Comparison of ENCODE assay signal across 8 cellular contexts in genomic region chr2:127407661-127408003, GRCh38. TPM values are rescaled to one million over a fixed set of nuclear protein-coding genes. Genes with fewer than 3 reads are reported as not detected.
DNase-seq lines count a peak whose midpoint lies in the region; ATAC-seq and TF ChIP-seq lines count a peak whose summit lies in the region.

No MANE protein-coding gene starts in this region.

- H2AFZ ChIP-seq in PC-9, result no peak overlapping the region

- BruUV-seq in PC-9 (replicated peaks; lab: Mats Ljungman, UMichigan), result no TSS peak

- no peaks in the 10 kb centered on the region for H3K9me3 ChIP-seq in PC-9 (ENCODE audit: insufficient read depth, low read depth)
- H3K9me3 ChIP-seq in BE2C, result no peaks in the 10 kb centered on the region

- H3K36me3 ChIP-seq in PC-9 (ENCODE audit: low read depth), result no peaks in the 10 kb centered on the region
- no peaks in the 10 kb centered on the region for H3K36me3 ChIP-seq in BE2C

- peaks cover 48% of the 10 kb centered on the region for H3K4me1 ChIP-seq in PC-9 (replicated peaks; ENCODE audit: insufficient read depth)
- H3K4me1 ChIP-seq in BE2C, result peaks cover 4% of the 10 kb centered on the region

- CTCF ChIA-PET in PC-9 (lab: Charles Lee), result no interaction called here

- peaks cover 42% of the 10 kb centered on the region for H3F3A ChIP-seq in PC-9 (ENCODE audit: insufficient read depth, low read depth)

- peak; percentile 33 to 46 for ATAC-seq in activated CD4-positive, CD25-positive, alpha-beta regulatory T cell treated with anti-CD3 and anti-CD28 coated beads, Interleukin-2, amount 50 U/mL, for 24 hours

- peak overlapping the region; percentile 65; the same call in 1 of the 2 replicates for H3K4me3 ChIP-seq in PC-9
- no peak overlapping the region for H3K4me3 ChIP-seq in fibroblast of mammary gland (ENCODE audit: control insufficient read depth, low read depth, low read length)
- no peak overlapping the region for H3K4me3 ChIP-seq in lower leg skin (ENCODE audit: low read depth, poor library complexity, severe bottlenecking)
- H3K4me3 ChIP-seq in BE2C (ENCODE audit: low read depth, low read length), result no peak overlapping the region

- TF ChIP-seq CTCF in PC-9 (conservative IDR thresholded peaks at IDR 0.05) (no peak), fibroblast of mammary gland (conservative IDR thresholded peaks at IDR 0.05; ENCODE audit: control insufficient read depth, insufficient read depth, low read depth, low read length) (no peak), lower leg skin (IDR thresholded peaks at IDR 0.05) (no peak), BE2C (IDR thresholded peaks at IDR 0.05; ENCODE audit: low read depth, low read length) (no peak)

- H3K4me2 ChIP-seq in PC-9, result peak overlapping the region; percentile 50

- H3K27me3 ChIP-seq in PC-9 (ENCODE audit: insufficient read depth, low read depth) (no peaks in the 10 kb centered on the region), BE2C (no peaks in the 10 kb centered on the region)

- no peak for TF ChIP-seq POLR2A in lower leg skin (IDR thresholded peaks at IDR 0.05)

- no peaks in the 10 kb centered on the region for H4K20me1 ChIP-seq in PC-9 (ENCODE audit: insufficient read depth)

- no peak overlapping the region for H3K27ac ChIP-seq in PC-9

- POLR2A ChIA-PET in PC-9 (lab: Charles Lee; ENCODE audit: unreplicated experiment), result no interaction called here

- no peak for DNase-seq in activated CD4-positive, CD25-positive, alpha-beta regulatory T cell (lab: John Stamatoyannopoulos, UW)
- no peak for DNase-seq in PC-9
- peak; percentile 34 for DNase-seq in fibroblast of mammary gland (ENCODE audit: low read depth)
- DNase-seq in retina, result peak; percentile 49
- DNase-seq in lower leg skin (ENCODE audit: low spot score in 2 of 2), result no peak
- no peak for DNase-seq in BE2C
- DNase-seq in posterior cingulate gyrus, result no peak

- WGBS in lower leg skin, 2 donors, result 0 to 2% methylated on average over 5 of the region's 6 CpGs

- no peaks in the 10 kb centered on the region for H3K79me2 ChIP-seq in PC-9 (ENCODE audit: low read depth)

- intact Hi-C loops in PC-9 (cut with micrococcal nuclease; ENCODE audit: unreplicated experiment), result loop anchor here (2.0 to 10.0 kb wide), 2 partner anchors 21 to 343 kb away; partner anchors contain the start of gene MAP3K2
- intact Hi-C loops in lower leg skin (cut with DNase I; ENCODE audit: low total_unique reads), result no loop called here
- intact Hi-C loops in posterior cingulate gyrus (cut with DNase I), result loop anchor here (2.0 kb wide), 1 partner anchor 19 kb away; no protein-coding TSS in a partner anchor

- H3K9me2 ChIP-seq in PC-9 (ENCODE audit: insufficient read depth), result no peaks in the 10 kb centered on the region

RNA-seq across cellular contexts. Expression of gene PROC, which starts 10.6 kb away (rescaled TPM):
- total RNA-seq in PC-9 (2021) (5.8 and 6.1 TPM in 2 replicates), lower leg skin (not detected)
- not detected for polyA plus RNA-seq in BE2C (2012; ENCODE audit: insufficient read depth, insufficient read length, low read depth)

RNA-seq across cellular contexts. Expression of gene MAP3K2, which starts 19.9 kb away (rescaled TPM):
- 75.9 and 81.2 TPM in 2 replicates for total RNA-seq in PC-9 (2021)
- total RNA-seq in lower leg skin, result 10 to 100 TPM; 58.9 to 68.5 (median 63.0) TPM
- polyA plus RNA-seq in BE2C (2012; ENCODE audit: insufficient read depth, insufficient read length, low read depth), result 4.9 TPM

Comparison
In these comparisons a context has a peak if more than half of its experiments do, and no peak if none do; other contexts are left out.
1. DNase-seq: peak in fibroblast of mammary gland (single experiment) and retina (single experiment); none in activated CD4-positive, CD25-positive, alpha-beta regulatory T cell (0 of 4), PC-9 (0 of 2), lower leg skin (0 of 2), BE2C (single experiment) and posterior cingulate gyrus (0 of 10).